Comparison of ENCODE assay signal across 15 cellular contexts in the genomic region with DNA sequence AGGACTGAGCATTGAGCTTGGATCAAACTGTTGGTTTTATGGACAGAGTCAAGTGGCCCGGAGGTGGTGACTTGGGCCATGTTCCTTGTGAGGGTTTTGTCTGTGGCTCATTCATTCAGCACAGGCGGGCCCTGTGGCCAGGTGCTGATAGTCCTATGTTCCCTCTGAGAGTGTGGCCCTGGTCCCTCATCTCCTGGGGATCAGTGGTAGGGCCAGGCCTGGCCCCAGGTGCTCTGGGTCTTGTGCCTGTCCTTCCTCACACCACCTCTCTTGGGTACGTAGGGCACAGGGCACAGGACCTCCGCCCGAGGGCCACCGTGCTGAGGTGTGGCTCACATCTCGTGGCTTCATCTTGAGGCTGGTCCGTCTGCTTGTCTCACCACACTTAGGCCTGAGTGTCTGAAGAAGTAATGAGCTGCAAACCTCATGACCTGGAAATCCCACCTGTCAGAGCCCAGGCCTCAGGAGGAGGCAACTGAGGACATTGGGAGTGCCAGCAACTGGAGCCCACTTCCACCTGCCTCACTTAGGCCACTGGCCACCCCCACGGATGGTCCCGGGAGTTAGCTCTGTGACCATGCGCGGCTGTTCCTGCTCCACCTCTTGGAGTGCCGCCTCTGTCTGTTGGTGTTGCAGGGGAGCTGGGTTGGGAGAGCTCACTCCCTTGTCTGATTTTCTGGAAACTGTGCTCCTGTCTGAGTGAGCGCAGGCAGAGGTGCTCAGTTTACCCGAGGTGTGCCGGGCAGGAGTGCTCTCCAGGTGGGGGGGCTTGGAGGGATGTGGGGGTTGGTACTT. TPM values are rescaled to one million over a fixed set of nuclear protein-coding genes. Genes with fewer than 3 reads are reported as not detected.
A peak's percentile ranks its signal among the peaks of the same experiment; 100 is the strongest.
DNase-seq lines count a peak whose midpoint lies in the region; ATAC-seq and TF ChIP-seq lines count a peak whose summit lies in the region.
"Had no signal": no experiment of that assay in that cellular context is flagged by ENCODE, and none has a peak within 500 bp of the region (broad histone marks: within the 10 kb centered on the region; RNA-seq: fewer than 3 reads in every experiment).

No MANE protein-coding gene starts in this region.

- H3K27me3 Mint-ChIP-seq in glutamatergic neuron (ENCODE audit: unreplicated experiment), result peaks cover 7% of the 10 kb centered on the region

- intact Hi-C loops in psoas muscle (cut with DNase I), result loop anchor here in 1 of 2 donors (10.0 kb wide), 1 partner anchor 47 kb away; no protein-coding TSS in a partner anchor

- H3K4me1 ChIP-seq in psoas muscle, result peaks cover 42% of the 10 kb centered on the region

- H3K36me3 ChIP-seq in psoas muscle (ENCODE audit: insufficient read depth in 1 of 2, low read depth in 1 of 2), result peaks cover 0 to 20% of the 10 kb centered on the region in 2 donors

- TF ChIP-seq CTCF in C4-2B (conservative IDR thresholded peaks at IDR 0.05), result no peak
- no peak for TF ChIP-seq CTCF in VCaP (conservative IDR thresholded peaks at IDR 0.05)
- no peak for TF ChIP-seq CTCF in glutamatergic neuron (IDR thresholded peaks at IDR 0.05; ENCODE audit: partially characterized antibody, unreplicated experiment)
- no peak for TF ChIP-seq CTCF in psoas muscle (IDR thresholded peaks at IDR 0.05)

- peak overlapping the region; percentile 71 for H3K4me3 Mint-ChIP-seq in glutamatergic neuron (ENCODE audit: unreplicated experiment)

- peak overlapping the region; percentile 33 for H3K27ac Mint-ChIP-seq in glutamatergic neuron (ENCODE audit: unreplicated experiment)

- no peaks in the 10 kb centered on the region for H3K27me3 ChIP-seq in psoas muscle (ENCODE audit: insufficient read depth in 3 of 3, low read length in 2 of 3)

- WGBS in psoas muscle, 3 donors, result 82 to 91% (median 83%) methylated on average over 16 of the region's 16 CpGs

- H3K4me1 Mint-ChIP-seq in glutamatergic neuron (ENCODE audit: low read depth, unreplicated experiment), result peaks cover 7% of the 10 kb centered on the region

- peak overlapping the region; percentile 89 for H3K27ac ChIP-seq in C4-2B
- H3K27ac ChIP-seq in VCaP, result peak overlapping the region; percentile 83
- H3K27ac ChIP-seq in psoas muscle, result peak overlapping the region; percentile 67

- peaks cover 11% of the 10 kb centered on the region for H3K9me3 Mint-ChIP-seq in glutamatergic neuron (ENCODE audit: unreplicated experiment)

- no peaks in the 10 kb centered on the region for H3K9me3 ChIP-seq in psoas muscle

- ATAC-seq in psoas muscle (no peak), HG03097 (IDR thresholded peaks at IDR 0.05; ENCODE audit: low FRiP score, unreplicated experiment) (no peak)
- ATAC-seq: PC-3 had no signal

- DNase-seq in glutamatergic neuron (no peak), psoas muscle (no peak), NAMALWA (ENCODE audit: low spot score) (no peak), DMS79 (lab: John Stamatoyannopoulos, UW) (no peak), OCI-M2 (lab: John Stamatoyannopoulos, UW; ENCODE audit: unreplicated experiment) (no peak)
- DNase-seq: DMS53, KBM-7, MV-4-11, NCI-H1417 treated with DMSO at 0.1 percent for 48 hours, NCI-H2171, NCI-H69, PC-3 had no signal

- no peaks in the 10 kb centered on the region for H3K36me3 Mint-ChIP-seq in glutamatergic neuron (ENCODE audit: unreplicated experiment)

- H3K4me3 ChIP-seq in psoas muscle, result no peak overlapping the region

RNA-seq across cellular contexts. Expression of a gene that starts 53.4 kb away (rescaled TPM):
- total RNA-seq in glutamatergic neuron (ENCODE audit: unreplicated experiment) (153 TPM), psoas muscle (10 to 100 TPM; 22.9 to 45.9 (median 37.8) TPM)
- polyA plus RNA-seq in psoas muscle, result 10 to 100 TPM in 2 of 3 donors, 1 to 10 TPM in 1; 9.3 to 29.5 (median 19.9) TPM
